9 cellular contexts compared by ENCODE assay signal in genomic region chr1:101247404-101248287, GRCh38. TPM values are rescaled to one million over a fixed set of nuclear protein-coding genes. Genes with fewer than 3 reads are reported as not detected.
A peak's percentile ranks its signal among the peaks of the same experiment; 100 is the strongest.
DNase-seq lines count a peak whose midpoint lies in the region; ATAC-seq, FAIRE-seq and TF ChIP-seq lines count a peak whose summit lies in the region.
"Had no signal": no experiment of that assay in that cellular context is flagged by ENCODE, and none has a peak within 500 bp of the region (broad histone marks: within the 10 kb centered on the region; RNA-seq: fewer than 3 reads in every experiment).

No MANE protein-coding gene starts in this region.

- SMC1A ChIA-PET in GM12878 (lab: Charles Lee; ENCODE audit: uncharacterized antibody, unreplicated experiment), result interaction anchor here (0.7 to 4.0 kb wide), 24 partner anchors 9 to 330 kb away, joined by 3 to 27 read pairs (median 4); no protein-coding TSS in a partner anchor

- ATAC-seq in HG03103 (IDR thresholded peaks at IDR 0.05; ENCODE audit: low read depth, unreplicated experiment) (peak; percentile 94), GM12878 (peak; percentile 93)

- TF ChIP-seq RAD21 in GM12878 (IDR thresholded peaks at IDR 0.05; ENCODE audit: insufficient read depth, low read depth, low read length), result peak; percentile 35

- intact Hi-C loops in GM12878 (cut with micrococcal nuclease; ENCODE audit: unreplicated experiment), result loop anchor here (2.0 kb wide), 1 partner anchor 41 kb away; no protein-coding TSS in a partner anchor

- RAD21 ChIA-PET in GM12878 (lab: Charles Lee; ENCODE audit: unreplicated experiment), result interaction anchor here (0.7 to 2.7 kb wide), 17 partner anchors 9 to 327 kb away, joined by 3 to 16 read pairs (median 4); partner anchors contain the start of gene S1PR1

- CTCF ChIA-PET in GM12878 (lab: Yijun Ruan, JAX), result interaction anchor here (0.5 to 3.4 kb wide), 15 partner anchors 9 to 327 kb away, joined by 3 to 45 read pairs (median 5); partner anchors contain the start of gene S1PR1

- POLR2A ChIA-PET in GM12878 (lab: Charles Lee), result interaction anchor here (1.0 kb wide), 1 partner anchor 9 kb away, joined by 4 read pairs; no protein-coding TSS in a partner anchor

- TF ChIP-seq EP300 in GM12878 (IDR thresholded peaks at IDR 0.05; ENCODE audit: borderline replicate concordance in 1 of 2, control insufficient read depth in 1 of 2, low read depth in 2 of 2, low read length in 2 of 2), result peak; percentile 37 to 61; a peak in 3 of 4 replicates

- no TSS peak for BruUV-seq in GM12878 (replicated peaks; lab: Mats Ljungman, UMichigan)

- in situ Hi-C loops in GM13976 (cut with MboI; ENCODE audit: low sequenced_read_pairs, unreplicated experiment), result no loop called here
- in situ Hi-C loops in GM12878 (cut with MboI), result no loop called here

- H3K79me2 ChIP-seq in GM12878 (ENCODE audit: control insufficient read depth, insufficient read depth, low read length), result peaks cover 1% of the 10 kb centered on the region; the same call in 1 of the 2 replicates

- 18% methylated on average over 6 of the region's 6 CpGs for WGBS in GM12878 (ENCODE audit: insufficient coverage, insufficient replicate concordance, low lambda C conversion rate, missing lambda C conversion rate)

- H3K9ac ChIP-seq in GM12878 (ENCODE audit: control insufficient read depth, insufficient read depth, low read length), result peak overlapping the region; percentile 22; the same call in 1 of the 2 replicates

- TF ChIP-seq POLR2A in GM12878 (IDR thresholded peaks at IDR 0.05; ENCODE audit: low read depth, low read length), result no peak

- H2AFZ ChIP-seq in GM12878 (ENCODE audit: control insufficient read depth, low read depth, low read length), result peak overlapping the region; percentile 5

- peaks cover 0 to under 1% of the 10 kb centered on the region in 2 experiments; a peak in 2 of 4 replicates for H3K36me3 ChIP-seq in GM12878 (ENCODE audit: control insufficient read depth in 2 of 2, insufficient read depth in 2 of 2, low read length in 1 of 2)

- TF ChIP-seq CTCF in GM13976 (IDR thresholded peaks at IDR 0.05; ENCODE audit: borderline replicate concordance, control extremely low read depth, extremely low read depth, insufficient read depth, missing control alignments) (no peak), GM20000 (IDR thresholded peaks at IDR 0.05; ENCODE audit: extremely low read depth, missing control alignments) (no peak), GM12878 (IDR thresholded peaks at IDR 0.05 in 2 of 3, conservative IDR thresholded peaks at IDR 0.05 in 1 of 3; ENCODE audit: control insufficient read depth in 2 of 3, extremely low read depth in 1 of 3, insufficient read depth in 1 of 3, low read depth in 3 of 3, low read length in 3 of 3) (no peak)

- no peaks in the 10 kb centered on the region for H3K27me3 ChIP-seq in GM12878 (replicated peaks in 1 of 2; ENCODE audit: control insufficient read depth in 2 of 2, insufficient read depth in 2 of 2, low read length in 1 of 2)

- H3K9me3 ChIP-seq in GM12878 (replicated peaks; ENCODE audit: control insufficient read depth, insufficient read depth, low read length), result no peaks in the 10 kb centered on the region; the same call in 2 of the 3 replicates

- H4K20me1 ChIP-seq in GM12878 (ENCODE audit: control insufficient read depth, insufficient read depth), result no peaks in the 10 kb centered on the region

- peaks cover 31% of the 10 kb centered on the region for H3K4me1 ChIP-seq in GM12878 (ENCODE audit: control insufficient read depth, insufficient read depth, low read length)

- peak overlapping the region; percentile 77 for H3K4me2 ChIP-seq in GM12878 (ENCODE audit: control insufficient read depth, insufficient read depth)

- peak; percentile 88 for FAIRE-seq in GM12878 (lab: Jason Lieb, UNC)

- DNase-seq in GM13976 (ENCODE audit: low spot score), result peak; percentile 62
- peak; percentile 64 for DNase-seq in GM20000 (ENCODE audit: low spot score)
- DNase-seq in GM12878 (ENCODE audit: low read depth, low spot score), result peak; percentile 94
- no peak for DNase-seq in GM03348 (ENCODE audit: low spot score)
- DNase-seq in retina, result no peak
- no peak for DNase-seq in SW 1271 (lab: John Stamatoyannopoulos, UW)
- no peak for DNase-seq in stimulated activated naive CD4-positive, alpha-beta T cell treated with Interleukin-2 at 50 U/mL for 16 hours (lab: John Stamatoyannopoulos, UW)
- DNase-seq: SIG-M5 had no signal

- peak overlapping the region; percentile 76 for H3K27ac ChIP-seq in GM12878 (ENCODE audit: control insufficient read depth, insufficient read depth)

- H3K4me3 ChIP-seq in GM12878, result peak overlapping the region; percentile 10; the same call in 1 of the 2 replicates

TF ChIP-seq in GM12878, 131 proteins besides CTCF, POLR2A, EP300 and RAD21 (continues in another document):
- TF ChIP-seq SUPT20H (IDR thresholded peaks at IDR 0.05; ENCODE audit: borderline replicate concordance, control insufficient read depth, low read depth, low read length), result no peak
- no peak for TF ChIP-seq PBX3 (IDR thresholded peaks at IDR 0.05; ENCODE audit: insufficient replicate concordance, low read depth, low read length)
- no peak for TF ChIP-seq HDGF (IDR thresholded peaks at IDR 0.05)
- TF ChIP-seq JUND (IDR thresholded peaks at IDR 0.05; ENCODE audit: low read depth, low read length), result no peak
- TF ChIP-seq CEBPB (IDR thresholded peaks at IDR 0.05; ENCODE audit: borderline replicate concordance in 1 of 2, low read depth in 2 of 2, low read length in 2 of 2), result 0 out of 4 replicates have a peak, but pooled peaks of 1 of the 2 experiments have one; percentile 22
- TF ChIP-seq JUNB (IDR thresholded peaks at IDR 0.05), result peak; percentile 38; the same call in 1 of the 2 replicates
- no peak for TF ChIP-seq HCFC1 (IDR thresholded peaks at IDR 0.05; ENCODE audit: low read length)
- TF ChIP-seq CBFB (IDR thresholded peaks at IDR 0.05; ENCODE audit: low read depth), result peak; percentile 75
- no peak for TF ChIP-seq RCOR1 (conservative IDR thresholded peaks at IDR 0.05; ENCODE audit: low read depth, low read length)
- TF ChIP-seq SP1 (IDR thresholded peaks at IDR 0.05; ENCODE audit: low read depth, low read length), result no peak
- TF ChIP-seq SMAD1 (IDR thresholded peaks at IDR 0.05; ENCODE audit: low read depth, partially characterized antibody), result no peak
- peak; percentile 59 for TF ChIP-seq EED (IDR thresholded peaks at IDR 0.05; ENCODE audit: low read depth)
- TF ChIP-seq BACH1 (IDR thresholded peaks at IDR 0.05; ENCODE audit: borderline replicate concordance), result no peak
- no peak for TF ChIP-seq STAT3 (IDR thresholded peaks at IDR 0.05; ENCODE audit: low read depth, low read length)
- TF ChIP-seq, protein P1, sequence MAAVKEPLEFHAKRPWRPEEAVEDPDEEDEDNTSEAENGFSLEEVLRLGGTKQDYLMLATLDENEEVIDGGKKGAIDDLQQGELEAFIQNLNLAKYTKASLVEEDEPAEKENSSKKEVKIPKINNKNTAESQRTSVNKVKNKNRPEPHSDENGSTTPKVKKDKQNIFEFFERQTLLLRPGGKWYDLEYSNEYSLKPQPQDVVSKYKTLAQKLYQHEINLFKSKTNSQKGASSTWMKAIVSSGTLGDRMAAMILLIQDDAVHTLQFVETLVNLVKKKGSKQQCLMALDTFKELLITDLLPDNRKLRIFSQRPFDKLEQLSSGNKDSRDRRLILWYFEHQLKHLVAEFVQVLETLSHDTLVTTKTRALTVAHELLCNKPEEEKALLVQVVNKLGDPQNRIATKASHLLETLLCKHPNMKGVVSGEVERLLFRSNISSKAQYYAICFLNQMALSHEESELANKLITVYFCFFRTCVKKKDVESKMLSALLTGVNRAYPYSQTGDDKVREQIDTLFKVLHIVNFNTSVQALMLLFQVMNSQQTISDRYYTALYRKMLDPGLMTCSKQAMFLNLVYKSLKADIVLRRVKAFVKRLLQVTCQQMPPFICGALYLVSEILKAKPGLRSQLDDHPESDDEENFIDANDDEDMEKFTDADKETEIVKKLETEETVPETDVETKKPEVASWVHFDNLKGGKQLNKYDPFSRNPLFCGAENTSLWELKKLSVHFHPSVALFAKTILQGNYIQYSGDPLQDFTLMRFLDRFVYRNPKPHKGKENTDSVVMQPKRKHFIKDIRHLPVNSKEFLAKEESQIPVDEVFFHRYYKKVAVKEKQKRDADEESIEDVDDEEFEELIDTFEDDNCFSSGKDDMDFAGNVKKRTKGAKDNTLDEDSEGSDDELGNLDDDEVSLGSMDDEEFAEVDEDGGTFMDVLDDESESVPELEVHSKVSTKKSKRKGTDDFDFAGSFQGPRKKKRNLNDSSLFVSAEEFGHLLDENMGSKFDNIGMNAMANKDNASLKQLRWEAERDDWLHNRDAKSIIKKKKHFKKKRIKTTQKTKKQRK (IDR thresholded peaks at IDR 0.05; ENCODE audit: low read depth, low read length), result no peak
- no peak for TF ChIP-seq LARP7 (IDR thresholded peaks at IDR 0.05)

RNA-seq across cellular contexts. Expression of gene S1PR1, which starts 10.8 kb away (rescaled TPM):
- total RNA-seq in GM12878 (2013; cell fraction: nucleolus; rRNA removed), result 11.5 and 12.4 TPM in 2 replicates
- total RNA-seq in GM12878 (2014; rRNA removed), result 38.2 and 39.3 TPM in 2 replicates
- total RNA-seq in GM12878 (2014; rRNA removed; fragmentation: Illumina TruSeq; extraction: Trizol), result 29.8 TPM in 2 replicates
- total RNA-seq in GM12878 (2021), result 37.6 and 40.8 TPM in 2 replicates
- 8.8 TPM for polyA plus RNA-seq in GM12878 (2011; ENCODE audit: low read depth)
- polyA plus RNA-seq in GM12878 (2011; rRNA removed), result 3.2 and 3.8 TPM in 2 replicates
- polyA plus RNA-seq in GM12878 (2011; cell fraction: cytosol; rRNA removed), result 3.9 and 6.3 TPM in 2 replicates
- polyA plus RNA-seq in GM12878 (2011; cell fraction: nucleus; rRNA removed), result 7.0 and 7.1 TPM in 2 replicates
- 14.1 and 23.7 TPM in 2 replicates for polyA plus RNA-seq in GM12878 (2012)
- 23.2 and 31.6 TPM in 2 replicates for polyA plus RNA-seq in GM12878 (2014; fragmentation: Illumina TruSeq; extraction: Trizol)
- polyA plus RNA-seq in GM12878 (2014; fragmentation: Nextera tagmentation; extraction: Ambion mirVana), result 10 to 100 TPM; 11.9 to 13.3 TPM
- 29.2 and 31.8 TPM in 2 replicates for polyA plus RNA-seq in GM12878 (2014; rRNA removed)
- polyA plus RNA-seq in GM12878 (2016; fragmentation: Nextera tagmentation; extraction: Ambion mirVana), result 10 to 100 TPM; 52.2 to 59.4 TPM
- polyA minus RNA-seq in GM12878 (2011; rRNA and poly(A)+ RNA removed), result 8.2 and 8.8 TPM in 2 replicates
- polyA minus RNA-seq in GM12878 (2011; cell fraction: cytosol; rRNA and poly(A)+ RNA removed), result 2.0 and 2.5 TPM in 2 replicates
- 8.2 and 11.6 TPM in 2 replicates for polyA minus RNA-seq in GM12878 (2011; cell fraction: nucleus; rRNA and poly(A)+ RNA removed)

Comparison
In these comparisons a context has a peak if more than half of its experiments do, and no peak if none do; other contexts are left out.
1. DNase-seq: peak in GM13976 (single experiment), GM20000 (single experiment) and GM12878 (single experiment); none in GM03348 (single experiment), retina (single experiment), SW 1271 (0 of 2) and stimulated activated naive CD4-positive, alpha-beta T cell treated with Interleukin-2 at 50 U/mL for 16 hours (single experiment).